In the genomic region with DNA sequence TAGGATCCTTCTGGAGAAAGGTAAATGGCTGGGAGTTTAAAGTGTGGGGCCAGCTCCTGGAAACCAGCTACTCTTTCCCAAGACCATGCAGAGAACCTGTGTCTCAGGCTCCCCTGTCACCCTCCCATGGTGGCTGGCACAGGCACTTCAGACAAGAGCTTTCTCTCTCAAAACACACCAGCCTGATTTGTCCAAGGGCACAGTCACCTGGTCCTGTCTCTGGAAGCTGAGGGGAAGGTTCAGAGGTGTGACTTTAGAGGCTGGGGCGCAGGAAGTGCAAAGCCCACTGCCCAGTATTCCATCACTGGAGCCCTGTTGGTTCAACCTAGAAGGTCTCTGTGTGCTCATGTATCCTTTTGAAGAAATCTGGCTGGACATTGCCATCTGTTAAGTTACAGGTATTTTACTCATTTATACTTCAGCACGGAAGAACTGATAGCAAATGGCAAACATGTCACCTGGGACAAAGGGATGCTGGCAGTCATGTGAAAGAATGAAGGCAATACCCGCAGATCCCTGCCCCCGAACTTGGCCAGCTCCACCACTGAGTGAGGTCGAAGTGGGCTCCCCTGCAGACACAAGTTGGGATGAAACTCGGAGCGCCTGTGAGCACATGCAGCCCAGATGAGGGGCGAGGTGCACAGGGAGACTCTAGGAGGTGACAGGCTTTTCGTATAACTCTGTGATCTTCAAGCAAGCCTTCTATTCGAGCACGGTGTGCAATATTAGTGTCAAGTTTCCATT, we compare ENCODE assay signal across 30 cellular contexts.
DNase-seq lines count a peak whose midpoint lies in the region; ATAC-seq and TF ChIP-seq lines count a peak whose summit lies in the region.
"Had no signal": no experiment of that assay in that cellular context is flagged by ENCODE, and none has a peak within 500 bp of the region (broad histone marks: within the 10 kb centered on the region; RNA-seq: fewer than 3 reads in every experiment).

No MANE protein-coding gene starts in this region.

- H3K36me3 Mint-ChIP-seq in T-helper 2 cell treated with Interferon-gamma antibody and Interleukin-4, amounts not matched to agents 5 μg/mL and 100 μg/mL, for 36 hours (ENCODE audit: low read depth) = peaks cover 2% of the 10 kb centered on the region
- peaks cover 2% of the 10 kb centered on the region for H3K36me3 Mint-ChIP-seq in central memory CD8-positive, alpha-beta T cell (ENCODE audit: insufficient read depth)
- H3K36me3 Mint-ChIP-seq: memory B cell; stimulated activated naive B cell treated with anti-CD40 and anti-IgM and Interleukin-4, amounts not matched to agents 10 μg/mL and 1 μg/mL and 100 μg/mL, for 72 hours had no signal

- H2BK15ac ChIP-seq in neuronal stem cell (ENCODE audit: low read length) = no peak overlapping the region

- H3K4me3 Mint-ChIP-seq in T-helper 2 cell treated with Interferon-gamma antibody and Interleukin-4, amounts not matched to agents 5 μg/mL and 100 μg/mL, for 36 hours = peak overlapping the region; percentile 72
- H3K4me3 Mint-ChIP-seq in central memory CD8-positive, alpha-beta T cell = no peak overlapping the region
- H3K4me3 Mint-ChIP-seq: brain; memory B cell; stimulated activated naive B cell treated with anti-CD40 and anti-IgM and Interleukin-4, amounts not matched to agents 10 μg/mL and 1 μg/mL and 100 μg/mL, for 72 hours; type B pancreatic cell had no signal

- no peak overlapping the region for H3K4ac ChIP-seq in neuronal stem cell (ENCODE audit: low read length)

- no peak for DNase-seq in T-helper 2 cell treated with Interferon-gamma antibody and Interleukin-4, amounts not matched to agents 5 μg/mL and 100 μg/mL, for 36 hours (ENCODE audit: low spot score)
- DNase-seq in T-helper 2 cell = no peak
- no peak for DNase-seq in HL-60 (ENCODE audit: low read depth in 1 of 2, low spot score in 1 of 2)
- DNase-seq in central memory CD8-positive, alpha-beta T cell (ENCODE audit: low spot score in 2 of 2) = no peak
- DNase-seq in neuronal stem cell (ENCODE audit: low spot score) = no peak
- no peak for DNase-seq in SW480 (ENCODE audit: low spot score)
- DNase-seq in GOT3 (lab: John Stamatoyannopoulos, UW) = no peak
- DNase-seq in activated CD4-positive, alpha-beta T cell treated with anti-CD3 and anti-CD28 coated beads for 48 hours = no peak
- DNase-seq: 8988T; activated T-cell treated with anti-CD3 and anti-CD28 coated beads, Interleukin-2, amount 50 U/mL, for 24 hours; amniotic stem cell; H7; hypothalamus; Karpas-422; NCI-H2081; NCI-H526; NK-92 treated with Interleukin-12 subunit alpha and Interleukin-12 subunit beta, amount 100 ng/mL, for 24 hours; retina; stimulated activated naive B cell treated with anti-CD40 and anti-IgM and Interleukin-4, amounts not matched to agents 10 μg/mL and 1 μg/mL and 100 μg/mL, for 72 hours; substantia nigra; T1000 had no signal

- no peaks in the 10 kb centered on the region for H3K79me1 ChIP-seq in neuronal stem cell (ENCODE audit: low read depth, low read length)

- H3K27me3 Mint-ChIP-seq in T-helper 2 cell treated with Interferon-gamma antibody and Interleukin-4, amounts not matched to agents 5 μg/mL and 100 μg/mL, for 36 hours (ENCODE audit: low read depth) = peaks cover 10% of the 10 kb centered on the region
- no peaks in the 10 kb centered on the region for H3K27me3 Mint-ChIP-seq in central memory CD8-positive, alpha-beta T cell
- H3K27me3 Mint-ChIP-seq: activated T-cell treated with anti-CD3 and anti-CD28 coated beads, Interleukin-2, amount 50 U/mL, for 24 hours; memory B cell had no signal

- H2AFZ ChIP-seq in neuronal stem cell (ENCODE audit: low read length) = no peak overlapping the region
- H2AFZ ChIP-seq: parathyroid adenoma had no signal

- H3K27me3 ChIP-seq in HL-60 (ENCODE audit: insufficient read depth, poor library complexity, severe bottlenecking) = no peaks in the 10 kb centered on the region
- H3K27me3 ChIP-seq in neuronal stem cell (ENCODE audit: control insufficient read depth in 3 of 3, insufficient read depth in 3 of 3, low read depth in 1 of 3, low read length in 3 of 3) = peaks cover 0 to 47% (median 11%) of the 10 kb centered on the region in 3 experiments

- no peak overlapping the region for H3K23ac ChIP-seq in neuronal stem cell (ENCODE audit: low read depth, low read length, poor library complexity)

- no peaks in the 10 kb centered on the region for H3K9me3 Mint-ChIP-seq in T-helper 2 cell treated with Interferon-gamma antibody and Interleukin-4, amounts not matched to agents 5 μg/mL and 100 μg/mL, for 36 hours
- no peaks in the 10 kb centered on the region for H3K9me3 Mint-ChIP-seq in central memory CD8-positive, alpha-beta T cell
- H3K9me3 Mint-ChIP-seq: activated T-cell treated with anti-CD3 and anti-CD28 coated beads, Interleukin-2, amount 50 U/mL, for 24 hours; memory B cell; stimulated activated naive B cell treated with anti-CD40 and anti-IgM and Interleukin-4, amounts not matched to agents 10 μg/mL and 1 μg/mL and 100 μg/mL, for 72 hours; type B pancreatic cell had no signal

- no CpG with 5 or more reads among the region's 11 CpGs for WGBS in neuronal stem cell (ENCODE audit: extremely low coverage in 2 of 2, insufficient read length in 2 of 2, insufficient replicate concordance in 1 of 2), 2 donors

- no peak overlapping the region for H4K8ac ChIP-seq in neuronal stem cell (ENCODE audit: low read depth, low read length)

- peaks cover 68% of the 10 kb centered on the region for H3K4me1 Mint-ChIP-seq in T-helper 2 cell treated with Interferon-gamma antibody and Interleukin-4, amounts not matched to agents 5 μg/mL and 100 μg/mL, for 36 hours (ENCODE audit: low read depth)
- peaks cover 58% of the 10 kb centered on the region for H3K4me1 Mint-ChIP-seq in central memory CD8-positive, alpha-beta T cell

- no peak overlapping the region for H3K14ac ChIP-seq in neuronal stem cell (ENCODE audit: low read length)

- no peaks in the 10 kb centered on the region for H3K9me3 ChIP-seq in neuronal stem cell (replicated peaks in 1 of 2; ENCODE audit: control insufficient read depth in 2 of 2, insufficient read depth in 1 of 2, low read depth in 1 of 2, low read length in 2 of 2)

- no peak for TF ChIP-seq CTCF in HL-60 (IDR thresholded peaks at IDR 0.05; ENCODE audit: insufficient read depth, low read length)

- H4K91ac ChIP-seq in neuronal stem cell (ENCODE audit: low read depth, low read length, poor library complexity) = no peak overlapping the region

- H2BK12ac ChIP-seq in neuronal stem cell (ENCODE audit: low read length) = no peak overlapping the region

- no peaks in the 10 kb centered on the region for H3K4me1 ChIP-seq in neuronal stem cell (ENCODE audit: control insufficient read depth in 2 of 2, insufficient read depth in 1 of 2, low read depth in 1 of 2, low read length in 2 of 2)

- H3K27ac Mint-ChIP-seq in T-helper 2 cell treated with Interferon-gamma antibody and Interleukin-4, amounts not matched to agents 5 μg/mL and 100 μg/mL, for 36 hours = peak overlapping the region; percentile 60
- H3K27ac Mint-ChIP-seq in central memory CD8-positive, alpha-beta T cell (ENCODE audit: low read depth) = peak overlapping the region; percentile 78
- H3K27ac Mint-ChIP-seq: brain; memory B cell; stimulated activated naive B cell treated with anti-CD40 and anti-IgM and Interleukin-4, amounts not matched to agents 10 μg/mL and 1 μg/mL and 100 μg/mL, for 72 hours; type B pancreatic cell had no signal

- H2BK5ac ChIP-seq in neuronal stem cell (ENCODE audit: low read length) = no peak overlapping the region

- no peak overlapping the region for H3K18ac ChIP-seq in neuronal stem cell (ENCODE audit: low read length)

- no peak overlapping the region for H3K4me2 ChIP-seq in neuronal stem cell (ENCODE audit: insufficient read depth, low read length, poor library complexity, severe bottlenecking)

- no peak for ATAC-seq in central memory CD8-positive, alpha-beta T cell (replicated peaks; ENCODE audit: extremely low read depth, poor library complexity, severe bottlenecking)
- ATAC-seq: GM12878; left lobe of liver; Right ventricle myocardium inferior; SK-N-SH treated with all-trans-retinoic acid at 6 μM for 48 hours; stimulated activated naive B cell treated with anti-CD40 and anti-IgM and Interleukin-4, amounts not matched to agents 10 μg/mL and 1 μg/mL and 100 μg/mL, for 72 hours had no signal

- H3K36me3 ChIP-seq in neuronal stem cell (replicated peaks in 1 of 2; ENCODE audit: control insufficient read depth in 2 of 2, insufficient read depth in 2 of 2, low read length in 2 of 2) = no peaks in the 10 kb centered on the region

- H3K9ac ChIP-seq in neuronal stem cell (ENCODE audit: low read depth, low read length, poor library complexity) = peak overlapping the region; percentile 7
- H3K9ac ChIP-seq: parathyroid adenoma had no signal

- peak overlapping the region; percentile 69 for H3K27ac ChIP-seq in HL-60 (replicated peaks)
- H3K27ac ChIP-seq in neuronal stem cell (replicated peaks; ENCODE audit: low read length) = no peak overlapping the region
- H3K27ac ChIP-seq: parathyroid adenoma had no signal

- H2BK120ac ChIP-seq in neuronal stem cell (ENCODE audit: low read depth, low read length) = no peak overlapping the region

- no peak overlapping the region for H3K4me3 ChIP-seq in HL-60 (replicated peaks; ENCODE audit: insufficient read depth, low read length)
- no peak overlapping the region for H3K4me3 ChIP-seq in neuronal stem cell (ENCODE audit: low read length in 2 of 2)
- H3K4me3 ChIP-seq: GM12878, skin epidermis had no signal

- no peak overlapping the region for H2AK5ac ChIP-seq in neuronal stem cell (ENCODE audit: low read depth, low read length)
